In genomic region chr11:34157163-34157562, GRCh38 we compare ENCODE assay signal across 20 cellular contexts.
"Had no signal": no experiment of that assay in that cellular context is flagged by ENCODE, and none has a peak within 500 bp of the region (broad histone marks: within the 10 kb centered on the region; RNA-seq: fewer than 3 reads in every experiment).

No MANE protein-coding gene starts in this region.

- H3K27ac Mint-ChIP-seq: activated CD4-positive, alpha-beta T cell treated with anti-CD3 and anti-CD28 coated beads, Interleukin-2, amount 10 ng/mL, durations not matched to agents 24 days and 14 days; activated CD8-positive, alpha-beta T cell treated with anti-CD3 and anti-CD28 coated beads for 36 hours; activated T-helper 17 cell treated with anti-CD3 and anti-CD28 coated beads, Interleukin-2, amount 50 U/mL, for 72 hours; dendritic cell treated with granulocyte-macrophage colony-stimulating factor and Interleukin-4, amounts not matched to agents 40 ng/mL and 50 ng/mL, for 4 days; mesothelial cell of epicardium; T-cell had no signal

- H3K36me3 Mint-ChIP-seq: mesothelial cell of epicardium, T-cell had no signal

- H3K27ac ChIP-seq: suprapubic skin, upper lobe of left lung had no signal

- H3K4me3 Mint-ChIP-seq: activated CD4-positive, alpha-beta T cell treated with anti-CD3 and anti-CD28 coated beads, Interleukin-2, amount 10 ng/mL, durations not matched to agents 24 days and 14 days; activated CD8-positive, alpha-beta T cell treated with anti-CD3 and anti-CD28 coated beads for 36 hours; activated T-helper 17 cell treated with anti-CD3 and anti-CD28 coated beads, Interleukin-2, amount 50 U/mL, for 72 hours; dendritic cell treated with granulocyte-macrophage colony-stimulating factor and Interleukin-4, amounts not matched to agents 40 ng/mL and 50 ng/mL, for 4 days; mesothelial cell of epicardium; nephron; stimulated activated naive CD8-positive, alpha-beta T cell treated with anti-CD3 and anti-CD28 coated beads, Interleukin-15, Interleukin-2, amounts not matched to agents 100 ng/mL and 50 ng/mL, for 24 hours; T-cell had no signal

- DNase-seq: activated CD4-positive, alpha-beta T cell treated with anti-CD3 and anti-CD28 coated beads, Interleukin-2, amount 10 ng/mL, durations not matched to agents 24 days and 14 days; activated CD4-positive, CD25-positive, alpha-beta regulatory T cell; activated CD8-positive, alpha-beta T cell treated with anti-CD3 and anti-CD28 coated beads for 36 hours; activated naive CD4-positive, alpha-beta T cell treated with Interleukin-2 at 50 U/mL for 16 hours; activated T-cell treated with anti-CD3 and anti-CD28 coated beads, Interleukin-2, amount 50 U/mL, for 1 hour; effector memory CD4-positive, alpha-beta T cell; hippocampal formation; left cardiac atrium; T-cell; T-helper 9 cell; upper lobe of left lung had no signal

- H3K4me3 ChIP-seq: esophagus muscularis mucosa, suprapubic skin, upper lobe of left lung had no signal

- FAIRE-seq: endothelial cell of umbilical vein, islet of Langerhans had no signal

- H3K4me1 Mint-ChIP-seq: activated T-helper 17 cell treated with anti-CD3 and anti-CD28 coated beads, Interleukin-2, amount 50 U/mL, for 72 hours; nephron had no signal

- H3K27me3 ChIP-seq: esophagus muscularis mucosa, suprapubic skin, upper lobe of left lung had no signal

- H3K27me3 Mint-ChIP-seq: activated CD4-positive, alpha-beta T cell treated with anti-CD3 and anti-CD28 coated beads, Interleukin-2, amount 10 ng/mL, durations not matched to agents 24 days and 14 days; activated CD8-positive, alpha-beta T cell treated with anti-CD3 and anti-CD28 coated beads for 36 hours; activated T-helper 17 cell treated with anti-CD3 and anti-CD28 coated beads, Interleukin-2, amount 50 U/mL, for 72 hours; dendritic cell treated with granulocyte-macrophage colony-stimulating factor and Interleukin-4, amounts not matched to agents 40 ng/mL and 50 ng/mL, for 4 days; stimulated activated naive CD8-positive, alpha-beta T cell treated with anti-CD3 and anti-CD28 coated beads, Interleukin-15, Interleukin-2, amounts not matched to agents 100 ng/mL and 50 ng/mL, for 24 hours; T-cell had no signal

- H3K9me3 ChIP-seq: esophagus muscularis mucosa, suprapubic skin, upper lobe of left lung had no signal

- H3K9me3 Mint-ChIP-seq: activated CD4-positive, alpha-beta T cell treated with anti-CD3 and anti-CD28 coated beads, Interleukin-2, amount 10 ng/mL, durations not matched to agents 24 days and 14 days; activated CD8-positive, alpha-beta T cell treated with anti-CD3 and anti-CD28 coated beads for 36 hours; activated T-helper 17 cell treated with anti-CD3 and anti-CD28 coated beads, Interleukin-2, amount 50 U/mL, for 72 hours; dendritic cell treated with granulocyte-macrophage colony-stimulating factor and Interleukin-4, amounts not matched to agents 40 ng/mL and 50 ng/mL, for 4 days; mesothelial cell of epicardium; nephron; stimulated activated naive CD8-positive, alpha-beta T cell treated with anti-CD3 and anti-CD28 coated beads, Interleukin-15, Interleukin-2, amounts not matched to agents 100 ng/mL and 50 ng/mL, for 24 hours; T-cell had no signal

- ATAC-seq: activated CD8-positive, alpha-beta T cell treated with anti-CD3 and anti-CD28 coated beads for 36 hours; activated T-helper 17 cell treated with anti-CD3 and anti-CD28 coated beads, Interleukin-2, amount 50 U/mL, for 72 hours; T-cell had no signal
